8 cellular contexts compared by ENCODE assay signal in the genomic region with DNA sequence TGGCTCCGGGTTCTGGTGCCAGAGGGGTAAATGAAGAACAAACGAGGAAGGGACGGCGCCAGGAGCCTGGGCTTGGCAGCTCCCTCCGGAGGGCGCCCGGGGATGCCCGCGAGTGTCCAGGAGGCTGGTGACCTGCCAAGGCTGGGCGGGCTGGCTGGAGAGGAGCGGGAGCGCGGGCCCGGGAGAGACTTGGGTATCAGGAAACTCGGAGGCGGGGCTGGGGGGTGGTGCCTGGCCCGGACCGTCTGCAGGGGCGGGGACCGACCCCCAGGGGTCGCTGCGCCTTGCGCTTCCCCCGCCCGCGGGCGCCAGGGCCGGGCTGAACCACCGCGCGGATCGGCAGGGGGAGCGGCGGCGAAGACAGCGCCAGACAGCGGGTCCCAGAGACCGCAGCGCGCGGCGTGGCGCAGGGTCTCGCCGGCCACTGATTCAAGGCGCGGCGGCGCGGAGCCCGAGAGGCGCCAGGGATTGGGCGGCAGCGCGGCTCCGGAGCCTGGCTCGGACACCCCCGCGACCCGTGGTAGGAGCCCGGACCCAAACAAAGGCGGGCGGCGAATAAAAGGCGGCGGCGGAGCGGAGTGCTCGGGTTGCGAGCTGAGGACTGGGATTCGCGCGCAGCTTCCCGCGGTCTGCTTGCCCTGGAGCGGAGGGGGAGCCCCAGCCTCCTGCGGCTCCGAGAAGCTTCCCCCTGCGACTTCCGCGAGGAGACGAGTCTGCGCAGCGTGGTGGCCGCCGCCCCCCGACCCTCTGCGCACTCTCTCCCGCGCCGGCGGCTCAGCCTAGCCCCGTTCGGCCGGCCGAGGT. TPM values are rescaled to one million over a fixed set of nuclear protein-coding genes. Genes with fewer than 3 reads are reported as not detected.
A peak's percentile ranks its signal among the peaks of the same experiment; 100 is the strongest.
DNase-seq lines count a peak whose midpoint lies in the region; ATAC-seq, FAIRE-seq and TF ChIP-seq lines count a peak whose summit lies in the region.

A gene with protein sequence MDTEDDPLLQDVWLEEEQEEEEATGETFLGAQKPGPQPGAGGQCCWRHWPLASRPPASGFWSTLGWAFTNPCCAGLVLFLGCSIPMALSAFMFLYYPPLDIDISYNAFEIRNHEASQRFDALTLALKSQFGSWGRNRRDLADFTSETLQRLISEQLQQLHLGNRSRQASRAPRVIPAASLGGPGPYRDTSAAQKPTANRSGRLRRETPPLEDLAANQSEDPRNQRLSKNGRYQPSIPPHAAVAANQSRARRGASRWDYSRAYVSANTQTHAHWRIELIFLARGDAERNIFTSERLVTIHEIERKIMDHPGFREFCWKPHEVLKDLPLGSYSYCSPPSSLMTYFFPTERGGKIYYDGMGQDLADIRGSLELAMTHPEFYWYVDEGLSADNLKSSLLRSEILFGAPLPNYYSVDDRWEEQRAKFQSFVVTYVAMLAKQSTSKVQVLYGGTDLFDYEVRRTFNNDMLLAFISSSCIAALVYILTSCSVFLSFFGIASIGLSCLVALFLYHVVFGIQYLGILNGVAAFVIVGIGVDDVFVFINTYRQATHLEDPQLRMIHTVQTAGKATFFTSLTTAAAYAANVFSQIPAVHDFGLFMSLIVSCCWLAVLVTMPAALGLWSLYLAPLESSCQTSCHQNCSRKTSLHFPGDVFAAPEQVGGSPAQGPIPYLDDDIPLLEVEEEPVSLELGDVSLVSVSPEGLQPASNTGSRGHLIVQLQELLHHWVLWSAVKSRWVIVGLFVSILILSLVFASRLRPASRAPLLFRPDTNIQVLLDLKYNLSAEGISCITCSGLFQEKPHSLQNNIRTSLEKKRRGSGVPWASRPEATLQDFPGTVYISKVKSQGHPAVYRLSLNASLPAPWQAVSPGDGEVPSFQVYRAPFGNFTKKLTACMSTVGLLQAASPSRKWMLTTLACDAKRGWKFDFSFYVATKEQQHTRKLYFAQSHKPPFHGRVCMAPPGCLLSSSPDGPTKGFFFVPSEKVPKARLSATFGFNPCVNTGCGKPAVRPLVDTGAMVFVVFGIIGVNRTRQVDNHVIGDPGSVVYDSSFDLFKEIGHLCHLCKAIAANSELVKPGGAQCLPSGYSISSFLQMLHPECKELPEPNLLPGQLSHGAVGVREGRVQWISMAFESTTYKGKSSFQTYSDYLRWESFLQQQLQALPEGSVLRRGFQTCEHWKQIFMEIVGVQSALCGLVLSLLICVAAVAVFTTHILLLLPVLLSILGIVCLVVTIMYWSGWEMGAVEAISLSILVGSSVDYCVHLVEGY (N-terminal part only) (plus strand): TSS at position 585 of the 804 bp plus-strand sequence. CDS start 21,838 bp downstream, outside the sequence.

- H3K4me3 ChIP-seq in colonic mucosa, result peak within 1 kb of the TSS; percentile 24
- peak within 1 kb of the TSS; percentile 58 to 71 (median 60) for H3K4me3 ChIP-seq in HepG2 (replicated peaks in 1 of 3; ENCODE audit: insufficient read depth in 1 of 3, low read depth in 2 of 3, low read length in 3 of 3)

- H3K4me3 Mint-ChIP-seq in activated CD4-positive, alpha-beta T cell treated with anti-CD3 and anti-CD28 coated beads for 36 hours, result peak within 1 kb of the TSS; percentile 53

- no peaks in the 10 kb centered on the region for H3K36me3 ChIP-seq in colonic mucosa
- H3K36me3 ChIP-seq in HepG2 (replicated peaks in 1 of 2; ENCODE audit: control insufficient read depth in 1 of 2, insufficient read depth in 2 of 2, low read length in 2 of 2), result no peaks in the 10 kb centered on the region

- WGBS in HepG2 (ENCODE audit: low lambda C conversion rate), result 0% methylated on average over 18 of the region's 96 CpGs

- in situ Hi-C loops in HepG2 (cut with HindIII; ENCODE audit: extremely low pct_ligation_motif_present, low pct_unique_long_range_greater_than_20kb), result loop anchor here (5.0 to 10.0 kb wide), 2 partner anchors 159 to 236 kb away; no protein-coding TSS in a partner anchor

- peaks cover 37% of the 10 kb centered on the region for H3K27me3 ChIP-seq in colonic mucosa
- H3K27me3 ChIP-seq in HepG2 (ENCODE audit: control insufficient read depth in 1 of 2, insufficient read depth in 2 of 2, low read length in 2 of 2), result peaks cover 1 to 27% of the 10 kb centered on the region in 2 experiments; a peak in 3 of 5 replicates

- no peak within 1 kb of the TSS for H2AFZ ChIP-seq in HepG2 (ENCODE audit: low read length)

- H3K4me1 ChIP-seq in colonic mucosa (no peaks in the 10 kb centered on the region), HepG2 (ENCODE audit: insufficient read depth, low read length) (no peaks in the 10 kb centered on the region)

- no peak for FAIRE-seq in HepG2 (lab: Jason Lieb, UNC)

- no peaks in the 10 kb centered on the region for H3K9me3 Mint-ChIP-seq in activated CD4-positive, alpha-beta T cell treated with anti-CD3 and anti-CD28 coated beads for 36 hours (ENCODE audit: low read depth)

- TF ChIP-seq POLR2A in HepG2 (IDR thresholded peaks at IDR 0.05; ENCODE audit: insufficient read depth in 1 of 2, low read depth in 2 of 2, low read length in 2 of 2), result peak; percentile 56 to 79

- no peaks in the 10 kb centered on the region for H3K9me3 ChIP-seq in colonic mucosa
- H3K9me3 ChIP-seq in HepG2 (ENCODE audit: low read length), result no peaks in the 10 kb centered on the region

- no peaks in the 10 kb centered on the region for H3K36me3 Mint-ChIP-seq in activated CD4-positive, alpha-beta T cell treated with anti-CD3 and anti-CD28 coated beads for 36 hours (ENCODE audit: low read depth)

- intact Hi-C loops in activated CD4-positive, alpha-beta T cell treated with anti-CD3 and anti-CD28 coated beads for 36 hours (cut with DNase I, micrococcal nuclease), result loop anchor here (1.0 to 2.0 kb wide), 4 partner anchors 164 to 328 kb away; a partner anchor contains a TSS
- intact Hi-C loops in colonic mucosa (cut with DNase I) (no loop called here), HepG2 (cut with micrococcal nuclease; ENCODE audit: unreplicated experiment) (no loop called here)

- POLR2A ChIA-PET in activated CD4-positive, alpha-beta T cell treated with anti-CD3 and anti-CD28 coated beads for 36 hours (lab: Charles Lee), result no interaction called here
- POLR2A ChIA-PET in HepG2 (lab: Yijun Ruan, JAX), result interaction anchor here (1.0 kb wide), 1 partner anchor 174 kb away, joined by 3 read pairs; no protein-coding TSS in a partner anchor

- H3K9ac ChIP-seq in colonic mucosa (ENCODE audit: low read depth in 2 of 2, low read length in 2 of 2), result no peak within 1 kb of the TSS
- H3K9ac ChIP-seq in HepG2 (ENCODE audit: insufficient read depth, low read depth, low read length), result peak within 1 kb of the TSS; percentile 71

- TF ChIP-seq EP300 in HepG2 (IDR thresholded peaks at IDR 0.05; ENCODE audit: low read depth in 2 of 2, low read length in 2 of 2), result no peak
- TF ChIP-seq EP300 in HepG2 (CRISPR knock-in tag; IDR thresholded peaks at IDR 0.05; ENCODE audit: borderline replicate concordance), result no peak

- CTCF ChIA-PET in activated CD4-positive, alpha-beta T cell treated with anti-CD3 and anti-CD28 coated beads for 36 hours (lab: Charles Lee), result interaction anchor here (0.6 to 1.1 kb wide), 9 partner anchors 8 to 941 kb away, joined by 3 read pairs; a partner anchor contains a TSS
- CTCF ChIA-PET in HepG2 (lab: Yijun Ruan, JAX; ENCODE audit: low intra/inter-chr PET ratio, low total read pairs), result interaction anchor here (1.2 to 1.4 kb wide), 2 partner anchors 164 to 241 kb away, joined by 3 to 6 read pairs; no protein-coding TSS in a partner anchor

- ATAC-seq in HG03095 (IDR thresholded peaks at IDR 0.05; ENCODE audit: unreplicated experiment), result peak; percentile 62
- ATAC-seq in activated CD4-positive, alpha-beta T cell treated with anti-CD3 and anti-CD28 coated beads for 36 hours, result peak; percentile 89
- peak; percentile 87 for ATAC-seq in HepG2

- BruUV-seq in HepG2 (replicated peaks; lab: Mats Ljungman, UMichigan), result no TSS peak

- H4K20me1 ChIP-seq in HepG2 (ENCODE audit: insufficient read depth, low read length), result no peaks in the 10 kb centered on the region

- H3K4me2 ChIP-seq in HepG2 (ENCODE audit: low read depth, low read length), result peak within 1 kb of the TSS; percentile 82

- H3K27ac Mint-ChIP-seq in activated CD4-positive, alpha-beta T cell treated with anti-CD3 and anti-CD28 coated beads for 36 hours, result no peak within 1 kb of the TSS

- H3K79me2 ChIP-seq in HepG2 (ENCODE audit: insufficient read depth, low read length), result no peaks in the 10 kb centered on the region

- H3K4me1 Mint-ChIP-seq in activated CD4-positive, alpha-beta T cell treated with anti-CD3 and anti-CD28 coated beads for 36 hours, result peaks cover 5% of the 10 kb centered on the region

- DNase-seq in NCI-H2081 (lab: John Stamatoyannopoulos, UW), result peak; percentile 80 to 85
- no peak for DNase-seq in NCI-H2081 treated with DMSO at 0.1 percent for 48 hours (lab: John Stamatoyannopoulos, UW)
- DNase-seq in NCI-H2227 treated with DMSO at 0.1 percent for 48 hours (lab: John Stamatoyannopoulos, UW), result peak; percentile 95
- peak; percentile 89 for DNase-seq in activated CD4-positive, alpha-beta T cell treated with anti-CD3 and anti-CD28 coated beads for 36 hours
- DNase-seq in colonic mucosa, result peak; percentile 50
- peak; percentile 54 for DNase-seq in HepG2 (ENCODE audit: low spot score)
- peak in 2 of 3 donors; percentile 33 to 64 for DNase-seq in stimulated activated CD4-positive, alpha-beta T cell treated with anti-CD3 and anti-CD28 coated beads, TNF-alpha, amount 100 ng/mL, for 1 hour (ENCODE audit: low read depth in 3 of 3, low spot score in 1 of 3)

- TF ChIP-seq CTCF in colonic mucosa (IDR thresholded peaks at IDR 0.05) (peak; percentile 31), HepG2 (CRISPR knock-in tag; IDR thresholded peaks at IDR 0.05) (peak; percentile 75)

- peak; percentile 86 for TF ChIP-seq RAD21 in HepG2 (CRISPR knock-in tag; IDR thresholded peaks at IDR 0.05)

- H3K27ac ChIP-seq in colonic mucosa (no peak within 1 kb of the TSS), HepG2 (ENCODE audit: extremely low read length, insufficient read depth, low read length) (no peak within 1 kb of the TSS)

- H3K27me3 Mint-ChIP-seq in activated CD4-positive, alpha-beta T cell treated with anti-CD3 and anti-CD28 coated beads for 36 hours, result peaks cover 33% of the 10 kb centered on the region

RNA-seq across cellular contexts. Expression of the gene that starts here (rescaled TPM):
- total RNA-seq in activated CD4-positive, alpha-beta T cell treated with anti-CD3 and anti-CD28 coated beads for 36 hours, result under 1 TPM; 0.55 to 0.58 TPM
- under 1 TPM; 0.10 to 0.13 TPM for total RNA-seq in colonic mucosa
- 0.13 and 0.17 TPM in 2 replicates for total RNA-seq in HepG2 (2016; rRNA removed; fragmentation: Illumina TruSeq; extraction: Trizol)
- not detected in 2 replicates for total RNA-seq in HepG2 (2016; cell fraction: cytosol; rRNA removed; fragmentation: Illumina TruSeq; extraction: Trizol; ENCODE audit: low read depth)
- total RNA-seq in HepG2 (2016; cell fraction: insoluble cytoplasmic fraction; rRNA removed; fragmentation: Illumina TruSeq; extraction: Trizol), result 0.13 TPM in 1 of 2 replicates, not detected in the other
- not detected in 2 replicates for total RNA-seq in HepG2 (2016; cell fraction: membrane; rRNA removed; fragmentation: Illumina TruSeq; extraction: Trizol)
- 0.22 TPM in 1 of 2 replicates, not detected in the other for total RNA-seq in HepG2 (2016; cell fraction: nucleus; rRNA removed; fragmentation: Illumina TruSeq; extraction: Trizol)
- polyA plus RNA-seq in HepG2 (2011; rRNA removed), result 0.08 and 0.09 TPM in 2 replicates
- 0.03 TPM in 1 of 2 replicates, not detected in the other for polyA plus RNA-seq in HepG2 (2011; cell fraction: cytosol; rRNA removed)
- polyA plus RNA-seq in HepG2 (2011; cell fraction: nucleus; rRNA removed), result 0.12 and 0.29 TPM in 2 replicates
- polyA plus RNA-seq in HepG2 (2012), result 0.07 TPM in 1 of 2 replicates, not detected in the other
- not detected in 2 replicates for polyA plus RNA-seq in HepG2 (2016; cell fraction: cytosol; fragmentation: Illumina TruSeq; extraction: Trizol; ENCODE audit: low read depth)
- polyA plus RNA-seq in HepG2 (2016; cell fraction: insoluble cytoplasmic fraction; fragmentation: Illumina TruSeq; extraction: Trizol; ENCODE audit: low read depth), result not detected in 2 replicates
- not detected in 2 replicates for polyA plus RNA-seq in HepG2 (2016; cell fraction: membrane; fragmentation: Illumina TruSeq; extraction: Trizol; ENCODE audit: low read depth)
- 0.31 TPM in 1 of 2 replicates, not detected in the other for polyA plus RNA-seq in HepG2 (2016; cell fraction: nucleus; fragmentation: Illumina TruSeq; extraction: Trizol; ENCODE audit: insufficient read depth, low read depth)
- polyA minus RNA-seq in HepG2 (2011; rRNA and poly(A)+ RNA removed; ENCODE audit: low replicate concordance), result not detected in 2 replicates
- polyA minus RNA-seq in HepG2 (2011; cell fraction: cytosol; rRNA and poly(A)+ RNA removed), result not detected in 2 replicates
- 0.12 and 0.13 TPM in 2 replicates for polyA minus RNA-seq in HepG2 (2011; cell fraction: nucleus; rRNA and poly(A)+ RNA removed)

Comparison
In these comparisons a context has a peak if more than half of its experiments do, and no peak if none do; other contexts are left out.
1. Peak in DNase-seq and ATAC-seq in activated CD4-positive, alpha-beta T cell treated with anti-CD3 and anti-CD28 coated beads for 36 hours; RNA of the gene not detected or under 1 TPM.
2. Peak in DNase-seq and H3K4me3 ChIP-seq in colonic mucosa; RNA of the gene not detected or under 1 TPM.
3. Peak in DNase-seq, ATAC-seq, H3K4me3 ChIP-seq, H3K9ac ChIP-seq and H3K4me2 ChIP-seq in HepG2; RNA of the gene not detected or under 1 TPM.
4. intact Hi-C loops: an anchor here in activated CD4-positive, alpha-beta T cell treated with anti-CD3 and anti-CD28 coated beads for 36 hours (1.0 to 2.0 kb wide); none called in colonic mucosa and HepG2.